8 cellular contexts compared by ENCODE assay signal in genomic region chr15:66617137-66618090, GRCh38. TPM values are rescaled to one million over a fixed set of nuclear protein-coding genes. Genes with fewer than 3 reads are reported as not detected.
A peak's percentile ranks its signal among the peaks of the same experiment; 100 is the strongest.
DNase-seq lines count a peak whose midpoint lies in the region; ATAC-seq and TF ChIP-seq lines count a peak whose summit lies in the region.

No MANE protein-coding gene starts in this region.

- CTCF ChIA-PET in AG04450 (lab: Charles Lee): interaction anchor here (1.0 to 4.3 kb wide), 3 partner anchors 82 to 234 kb away, joined by 3 to 44 read pairs (median 3); no protein-coding TSS in a partner anchor

- H3K27ac ChIP-seq in AG04450 (ENCODE audit: low read depth, low read length) (peak overlapping the region; percentile 96), transverse colon (peak overlapping the region; percentile 78 to 83 (median 81))

- peaks cover 2% of the 10 kb centered on the region for H3K27me3 ChIP-seq in AG04450 (ENCODE audit: control insufficient read depth, insufficient read depth, low read length)
- no peaks in the 10 kb centered on the region for H3K27me3 ChIP-seq in MG63
- H3K27me3 ChIP-seq in transverse colon: peaks cover 6% of the 10 kb centered on the region

- TF ChIP-seq CTCF in AG04450 (IDR thresholded peaks at IDR 0.05; ENCODE audit: low read depth, low read length): no peak
- peak; percentile 6 for TF ChIP-seq CTCF in choroid plexus epithelial cell (conservative IDR thresholded peaks at IDR 0.05; ENCODE audit: low read depth, low read length)
- TF ChIP-seq CTCF in transverse colon (IDR thresholded peaks at IDR 0.05): no peak

- POLR2A ChIA-PET in AG04450 (lab: Yijun Ruan, JAX): interaction anchor here (0.6 to 1.0 kb wide), 2 partner anchors 35 to 83 kb away, joined by 3 to 8 read pairs; no protein-coding TSS in a partner anchor

- H3K9me3 ChIP-seq in AG04450 (ENCODE audit: control insufficient read depth, insufficient read depth, low read length) (no peaks in the 10 kb centered on the region; the same call in 1 of the 2 replicates), MG63 (no peaks in the 10 kb centered on the region), transverse colon (no peaks in the 10 kb centered on the region)

- H3K4me1 ChIP-seq in transverse colon: peaks cover 10 to 44% (median 31%) of the 10 kb centered on the region in 4 donors

- intact Hi-C loops in transverse colon (cut with DNase I; ENCODE audit: low total_unique reads): loop anchor here (5.0 to 10.0 kb wide), 3 partner anchors 85 to 230 kb away; partner anchors contain the start of gene SMAD6

- H3K4me3 ChIP-seq in AG04450 (ENCODE audit: low read depth, low read length) (no peak overlapping the region), MG63 (no peak overlapping the region), choroid plexus epithelial cell (ENCODE audit: low read depth, low read length) (no peak overlapping the region), transverse colon (no peak overlapping the region)

- peak; percentile 38 for DNase-seq in AG04450 (ENCODE audit: low read depth, low spot score)
- peak; percentile 99 for DNase-seq in MG63
- DNase-seq in choroid plexus epithelial cell (ENCODE audit: low read depth): peak; percentile 77
- DNase-seq in medulla oblongata (ENCODE audit: extremely low spot score): peak; percentile 86
- peak; percentile 66 for DNase-seq in transverse colon
- no peak for DNase-seq in effector CD8-positive, alpha-beta T cell (lab: John Stamatoyannopoulos, UW)
- no peak for DNase-seq in DMS53 (lab: John Stamatoyannopoulos, UW)

- TF ChIP-seq POLR2A in transverse colon (IDR thresholded peaks at IDR 0.05): no peak

- in situ Hi-C loops in transverse colon (cut with MboI; ENCODE audit: low pct_ligation_motif_present in 1 of 4, low pct_unique_long_range_greater_than_20kb in 1 of 4, low sequenced_read_pairs in 3 of 4): loop anchor here in 2 of 4 donors (10.0 to 25.0 kb wide), 2 partner anchors 145 to 157 kb away; no protein-coding TSS in a partner anchor

- TF ChIP-seq EP300 in transverse colon (IDR thresholded peaks at IDR 0.05; ENCODE audit: low read depth): no peak

- WGBS in transverse colon (ENCODE audit: low coverage in 1 of 2), 2 donors: 18% methylated on average over 15 of the region's 15 CpGs; no CpG with 5 or more reads in 1 of the 2 donors

- H3K36me3 ChIP-seq in MG63 (no peaks in the 10 kb centered on the region), transverse colon (no peaks in the 10 kb centered on the region)

- ATAC-seq in GM21447 (IDR thresholded peaks at IDR 0.05; ENCODE audit: unreplicated experiment): no peak

RNA-seq across cellular contexts. Expression of gene LCTL, which starts 51.6 kb away (rescaled TPM):
- 6.5 and 7.0 TPM in 2 replicates for polyA plus RNA-seq in AG04450 (2011; rRNA removed)
- polyA minus RNA-seq in AG04450 (2011; rRNA and poly(A)+ RNA removed): 5.2 and 6.1 TPM in 2 replicates
- total RNA-seq in MG63 (2014; rRNA removed; shearing (Covaris generic); ENCODE audit: low replicate concordance): 0.43 TPM in 1 of 2 replicates, not detected in the other
- total RNA-seq in transverse colon: not detected

Comparison
In these comparisons a context has a peak if more than half of its experiments do, and no peak if none do; other contexts are left out.
1. DNase-seq: peak in AG04450 (single experiment), MG63 (single experiment), choroid plexus epithelial cell (single experiment), medulla oblongata (single experiment) and transverse colon (single experiment); none in effector CD8-positive, alpha-beta T cell (single experiment) and DMS53 (single experiment).